Comparison of ENCODE assay signal across 10 cellular contexts in genomic region chr5:161966544-161966943, GRCh38.
A peak's percentile ranks its signal among the peaks of the same experiment; 100 is the strongest.
DNase-seq lines count a peak whose midpoint lies in the region; ATAC-seq and TF ChIP-seq lines count a peak whose summit lies in the region.
"Had no signal": no experiment of that assay in that cellular context is flagged by ENCODE, and none has a peak within 500 bp of the region (broad histone marks: within the 10 kb centered on the region; RNA-seq: fewer than 3 reads in every experiment).

No MANE protein-coding gene starts in this region.

- ATAC-seq in HG02885 (IDR thresholded peaks at IDR 0.05; ENCODE audit: poor library complexity, unreplicated experiment) = peak; percentile 50
- ATAC-seq in stimulated activated naive CD8-positive, alpha-beta T cell treated with anti-CD3 and anti-CD28 coated beads, Interleukin-15, Interleukin-2, amounts not matched to agents 100 U/mL and 50 U/mL, for 24 hours = no peak
- ATAC-seq in stimulated activated memory B cell treated with anti-CD40 and anti-IgM and Interleukin-4, amounts not matched to agents 10 μg/mL and 1 μg/mL and 100 μg/mL, for 72 hours = no peak

- H3K4me1 Mint-ChIP-seq in stimulated activated memory B cell treated with anti-CD40 and anti-IgM and Interleukin-4, amounts not matched to agents 10 μg/mL and 1 μg/mL and 100 μg/mL, for 72 hours = no peaks in the 10 kb centered on the region
- H3K4me1 Mint-ChIP-seq: activated B cell treated with CpG ODN at 0.5 μM for 24 hours had no signal

- WGBS in suprapubic skin = 6% methylated on average over 3 of the region's 3 CpGs

- H3K27me3 ChIP-seq in suprapubic skin = no peaks in the 10 kb centered on the region

- TF ChIP-seq EP300 in suprapubic skin (IDR thresholded peaks at IDR 0.05) = no peak

- H3K4me1 ChIP-seq in suprapubic skin = no peaks in the 10 kb centered on the region

- no peak overlapping the region for H3K4me3 ChIP-seq in suprapubic skin

- H3K27ac Mint-ChIP-seq in stimulated activated memory B cell treated with anti-CD40 and anti-IgM and Interleukin-4, amounts not matched to agents 10 μg/mL and 1 μg/mL and 100 μg/mL, for 72 hours = no peak overlapping the region
- H3K27ac Mint-ChIP-seq: activated B cell treated with CpG ODN at 0.5 μM for 24 hours had no signal

- no peaks in the 10 kb centered on the region for H3K36me3 ChIP-seq in suprapubic skin

- TF ChIP-seq CTCF in suprapubic skin (IDR thresholded peaks at IDR 0.05) = no peak

- no peaks in the 10 kb centered on the region for H3K36me3 Mint-ChIP-seq in stimulated activated memory B cell treated with anti-CD40 and anti-IgM and Interleukin-4, amounts not matched to agents 10 μg/mL and 1 μg/mL and 100 μg/mL, for 72 hours

- H3K4me3 Mint-ChIP-seq in stimulated activated memory B cell treated with anti-CD40 and anti-IgM and Interleukin-4, amounts not matched to agents 10 μg/mL and 1 μg/mL and 100 μg/mL, for 72 hours = no peak overlapping the region
- H3K4me3 Mint-ChIP-seq: activated B cell treated with CpG ODN at 0.5 μM for 24 hours had no signal

- H3K9me3 Mint-ChIP-seq in stimulated activated memory B cell treated with anti-CD40 and anti-IgM and Interleukin-4, amounts not matched to agents 10 μg/mL and 1 μg/mL and 100 μg/mL, for 72 hours = no peaks in the 10 kb centered on the region
- H3K9me3 Mint-ChIP-seq: activated B cell treated with CpG ODN at 0.5 μM for 24 hours had no signal

- DNase-seq in DMS53 treated with DMSO at 0.1 percent for 48 hours (lab: John Stamatoyannopoulos, UW; ENCODE audit: unreplicated experiment) (peak; percentile 24), SK-MEL-5 (ENCODE audit: low read depth, low spot score) (peak; percentile 28), kidney tubule cell (ENCODE audit: low spot score) (peak; percentile 35), CD1c-positive myeloid dendritic cell (ENCODE audit: extremely low spot score) (no peak), suprapubic skin (ENCODE audit: low spot score in 2 of 2) (no peak)
- DNase-seq in stimulated activated naive CD8-positive, alpha-beta T cell treated with anti-CD3 and anti-CD28 coated beads, Interleukin-15, Interleukin-2, amounts not matched to agents 100 U/mL and 50 U/mL, for 24 hours = no peak
- DNase-seq: activated B cell treated with CpG ODN at 0.5 μM for 24 hours, small intestine had no signal

- H3K9me3 ChIP-seq in suprapubic skin = no peaks in the 10 kb centered on the region

- H3K27me3 Mint-ChIP-seq in stimulated activated memory B cell treated with anti-CD40 and anti-IgM and Interleukin-4, amounts not matched to agents 10 μg/mL and 1 μg/mL and 100 μg/mL, for 72 hours = no peaks in the 10 kb centered on the region
- H3K27me3 Mint-ChIP-seq: activated B cell treated with CpG ODN at 0.5 μM for 24 hours had no signal

- no peak for TF ChIP-seq POLR2A in suprapubic skin (IDR thresholded peaks at IDR 0.05)

- in situ Hi-C loops in SK-MEL-5 (cut with HindIII; ENCODE audit: low pct_unique_long_range_greater_than_20kb, low sequenced_read_pairs) = no loop called here

- no peak overlapping the region for H3K27ac ChIP-seq in suprapubic skin

Comparison
In these comparisons a context has a peak if more than half of its experiments do, and no peak if none do; other contexts are left out.
1. DNase-seq: peak in DMS53 treated with DMSO at 0.1 percent for 48 hours (single experiment), SK-MEL-5 (single experiment) and kidney tubule cell (single experiment); none in stimulated activated naive CD8-positive, alpha-beta T cell treated with anti-CD3 and anti-CD28 coated beads, Interleukin-15, Interleukin-2, amounts not matched to agents 100 U/mL and 50 U/mL, for 24 hours (single experiment), CD1c-positive myeloid dendritic cell (single experiment) and suprapubic skin (0 of 2).